In genomic region chr22:22022255-22022840, GRCh38 we compare ENCODE assay signal across 20 cellular contexts.
"Had no signal": no experiment of that assay in that cellular context is flagged by ENCODE, and none has a peak within 500 bp of the region (broad histone marks: within the 10 kb centered on the region; RNA-seq: fewer than 3 reads in every experiment).

No MANE protein-coding gene starts in this region.

- H3K9ac ChIP-seq: neural progenitor cell, parathyroid adenoma had no signal

- H2AFZ ChIP-seq: neural progenitor cell, parathyroid adenoma had no signal

- H3K4me3 Mint-ChIP-seq: activated CD8-positive, alpha-beta memory T cell treated with anti-CD3 and anti-CD28 coated beads, Interleukin-2, amount 10 ng/mL, durations not matched to agents 7 days and 5 days; activated naive CD8-positive, alpha-beta T cell; activated T-cell treated with anti-CD3 and anti-CD28 coated beads, Interleukin-2, amount 50 U/mL, for 24 hours; brain; dendritic cell treated with granulocyte-macrophage colony-stimulating factor and Interleukin-4, amounts not matched to agents 40 ng/mL and 50 ng/mL, for 4 days; effector memory CD8-positive, alpha-beta T cell; neural progenitor cell had no signal

- DNase-seq: activated CD4-positive, alpha-beta T cell treated with anti-CD3 and anti-CD28 coated beads, Interleukin-2, amount 50 U/mL, for 48 hours; activated CD4-positive, CD25-positive, alpha-beta regulatory T cell treated with anti-CD3 and anti-CD28 coated beads, Interleukin-2, amount 50 U/mL, for 72 hours; activated CD8-positive, alpha-beta memory T cell treated with anti-CD3 and anti-CD28 coated beads, Interleukin-2, amount 10 ng/mL, durations not matched to agents 7 days and 5 days; activated gamma-delta T cell; activated T-cell treated with anti-CD3 and anti-CD28 coated beads, Interleukin-2, amount 50 U/mL, for 24 hours; amygdala; cerebellar nuclear complex; effector memory CD8-positive, alpha-beta T cell; hypothalamus; kidney glomerular epithelial cell; retina; stimulated activated CD4-positive, alpha-beta T cell treated with anti-CD3 and anti-CD28 coated beads, Interleukin-4, amount 100 ng/mL, for 1 hour; stimulated activated CD8-positive, alpha-beta memory T cell treated with anti-CD3 and anti-CD28 coated beads, Interleukin-4, amount 100 ng/mL, for 48 hours; stomach; uterus had no signal

- H3K4me1 Mint-ChIP-seq: brain had no signal

- H3K27me3 Mint-ChIP-seq: activated naive CD8-positive, alpha-beta T cell had no signal

- H3K36me3 Mint-ChIP-seq: activated CD8-positive, alpha-beta memory T cell treated with anti-CD3 and anti-CD28 coated beads, Interleukin-2, amount 10 ng/mL, durations not matched to agents 7 days and 5 days; activated naive CD8-positive, alpha-beta T cell; brain; neural progenitor cell had no signal

- H3K27ac Mint-ChIP-seq: activated CD8-positive, alpha-beta memory T cell treated with anti-CD3 and anti-CD28 coated beads, Interleukin-2, amount 10 ng/mL, durations not matched to agents 7 days and 5 days; activated naive CD8-positive, alpha-beta T cell; activated T-cell treated with anti-CD3 and anti-CD28 coated beads, Interleukin-2, amount 50 U/mL, for 24 hours; brain; dendritic cell treated with granulocyte-macrophage colony-stimulating factor and Interleukin-4, amounts not matched to agents 40 ng/mL and 50 ng/mL, for 4 days; effector memory CD8-positive, alpha-beta T cell; neural progenitor cell had no signal

- H3K27me3 ChIP-seq: uterus had no signal

- H3K36me3 ChIP-seq: neural progenitor cell, stomach, uterus had no signal

- H3K9me3 Mint-ChIP-seq: activated T-cell treated with anti-CD3 and anti-CD28 coated beads, Interleukin-2, amount 50 U/mL, for 24 hours; brain; dendritic cell treated with granulocyte-macrophage colony-stimulating factor and Interleukin-4, amounts not matched to agents 40 ng/mL and 50 ng/mL, for 4 days; effector memory CD8-positive, alpha-beta T cell; neural progenitor cell had no signal

- H3K4me2 ChIP-seq: neural progenitor cell had no signal

- H3K79me2 ChIP-seq: parathyroid adenoma had no signal

- H3K4me3 ChIP-seq: neural progenitor cell, stomach, uterus had no signal

- H3K27ac ChIP-seq: neural progenitor cell, parathyroid adenoma, stomach, uterus had no signal

- ATAC-seq: activated CD8-positive, alpha-beta memory T cell treated with anti-CD3 and anti-CD28 coated beads, Interleukin-2, amount 10 ng/mL, durations not matched to agents 7 days and 5 days; effector memory CD8-positive, alpha-beta T cell had no signal

- H3K9me3 ChIP-seq: stomach, uterus had no signal

- H3K4me1 ChIP-seq: neural progenitor cell, parathyroid adenoma, stomach, uterus had no signal
